In genomic region chr3:50295553-50296166, GRCh38 we compare ENCODE assay signal across 14 cellular contexts. TPM values are rescaled to one million over a fixed set of nuclear protein-coding genes. Genes with fewer than 3 reads are reported as not detected.
"Had no signal": no experiment of that assay in that cellular context is flagged by ENCODE, and none has a peak within 500 bp of the region (broad histone marks: within the 10 kb centered on the region; RNA-seq: fewer than 3 reads in every experiment).

No MANE protein-coding gene starts in this region.

- H3K9me3 Mint-ChIP-seq: activated T-cell treated with anti-CD3 and anti-CD28 coated beads, Interleukin-2, amount 50 U/mL, for 4 hours; mesothelial cell of epicardium; stimulated activated memory B cell treated with anti-CD40 and anti-IgM and Interleukin-4, amounts not matched to agents 10 μg/mL and 1 μg/mL and 100 μg/mL, for 72 hours had no signal

- H3K27me3 Mint-ChIP-seq: stimulated activated memory B cell treated with anti-CD40 and anti-IgM and Interleukin-4, amounts not matched to agents 10 μg/mL and 1 μg/mL and 100 μg/mL, for 72 hours had no signal

- ATAC-seq: activated CD4-positive, CD25-positive, alpha-beta regulatory T cell treated with anti-CD3 and anti-CD28 coated beads, Interleukin-2, amount 50 U/mL, for 24 hours; activated T-cell treated with anti-CD3 and anti-CD28 coated beads, Interleukin-2, amount 50 U/mL, for 4 hours; foreskin keratinocyte; left colon; lower lobe of right lung; stimulated activated memory B cell treated with anti-CD40 and anti-IgM and Interleukin-4, amounts not matched to agents 10 μg/mL and 1 μg/mL and 100 μg/mL, for 72 hours had no signal

- H3K27ac ChIP-seq: cardiac muscle cell, foreskin keratinocyte, lower lobe of right lung, parathyroid adenoma had no signal

- H3K9me3 ChIP-seq: lower lobe of right lung had no signal

- H3K27me3 ChIP-seq: cardiac muscle cell, foreskin keratinocyte had no signal

- H3K4me3 Mint-ChIP-seq: activated T-cell treated with anti-CD3 and anti-CD28 coated beads, Interleukin-2, amount 50 U/mL, for 4 hours; mesothelial cell of epicardium; stimulated activated memory B cell treated with anti-CD40 and anti-IgM and Interleukin-4, amounts not matched to agents 10 μg/mL and 1 μg/mL and 100 μg/mL, for 72 hours had no signal

- DNase-seq: activated T-cell treated with anti-CD3 and anti-CD28 coated beads, Interleukin-2, amount 50 U/mL, for 4 hours; effector CD8-positive, alpha-beta T cell; foreskin keratinocyte; left colon; lower lobe of right lung; stimulated activated CD4-positive, alpha-beta T cell treated with anti-CD3 and anti-CD28 coated beads, Interleukin-12 subunit alpha, Interleukin-12 subunit beta, amount 100 ng/mL, for 4 hours; stimulated activated CD4-positive, alpha-beta T cell treated with anti-CD3 and anti-CD28 coated beads, Interleukin-2, amount 100 ng/mL, for 24 hours; SW 1271 had no signal

- H3K27ac Mint-ChIP-seq: mesothelial cell of epicardium; stimulated activated memory B cell treated with anti-CD40 and anti-IgM and Interleukin-4, amounts not matched to agents 10 μg/mL and 1 μg/mL and 100 μg/mL, for 72 hours had no signal

- H3K4me3 ChIP-seq: cardiac muscle cell, lower lobe of right lung had no signal

- H3K36me3 ChIP-seq: cardiac muscle cell, lower lobe of right lung had no signal

RNA-seq across cellular contexts. Expression of gene LSMEM2, which starts 16.8 kb away (rescaled TPM):
- total RNA-seq: foreskin keratinocyte, left colon, lower lobe of right lung, SK-MEL-5 had no signal
